Comparison of ENCODE assay signal across 8 cellular contexts in genomic region chr12:1661553-1662335, GRCh38. TPM values are rescaled to one million over a fixed set of nuclear protein-coding genes. Genes with fewer than 3 reads are reported as not detected.
DNase-seq lines count a peak whose midpoint lies in the region; ATAC-seq and TF ChIP-seq lines count a peak whose summit lies in the region.

No MANE protein-coding gene starts in this region.

- peak; percentile 64 for TF ChIP-seq POLR2A in prostate gland (IDR thresholded peaks at IDR 0.05)

- TF ChIP-seq CTCF in prostate gland (IDR thresholded peaks at IDR 0.05) (no peak), upper lobe of right lung (IDR thresholded peaks at IDR 0.05) (no peak)

- H3K27me3 ChIP-seq in prostate gland (replicated peaks; ENCODE audit: insufficient read depth) (no peaks in the 10 kb centered on the region), upper lobe of right lung (no peaks in the 10 kb centered on the region)

- H3K9me3 ChIP-seq in prostate gland, result no peaks in the 10 kb centered on the region
- no peaks in the 10 kb centered on the region for H3K9me3 ChIP-seq in upper lobe of right lung

- H3K36me3 ChIP-seq in prostate gland, result no peaks in the 10 kb centered on the region
- no peaks in the 10 kb centered on the region for H3K36me3 ChIP-seq in upper lobe of right lung

- H3K4me1 ChIP-seq in prostate gland (replicated peaks) (no peaks in the 10 kb centered on the region), upper lobe of right lung (peaks cover 33% of the 10 kb centered on the region)

- intact Hi-C loops in left ventricle myocardium superior (cut with micrococcal nuclease) (no loop called here), prostate gland (cut with DNase I) (loop anchor here (2.0 kb wide), 1 partner anchor 129 kb away; no protein-coding TSS in a partner anchor), upper lobe of right lung (cut with DNase I) (no loop called here)

- ATAC-seq in left ventricle myocardium superior (peak; percentile 85), upper lobe of right lung (peak; percentile 92)

- H3K27ac ChIP-seq in prostate gland (peak overlapping the region; percentile 83 to 87), upper lobe of right lung (peak overlapping the region; percentile 90)

- 11% methylated on average over 69 of the region's 69 CpGs for WGBS in prostate gland

- H3K4me3 ChIP-seq in prostate gland (peak overlapping the region; percentile 38 to 45), upper lobe of right lung (peak overlapping the region; percentile 56)

- peak; percentile 96 for DNase-seq in Daoy (ENCODE audit: low read depth)
- peak; percentile 94 for DNase-seq in HCEC 1CT
- DNase-seq in NCI-H1417 (lab: John Stamatoyannopoulos, UW), result peak; percentile 72 to 92 (median 88)
- peak; percentile 80 to 89 (median 85) for DNase-seq in T-helper 1 cell
- peak; percentile 90 for DNase-seq in amniotic stem cell (lab: John Stamatoyannopoulos, UW)
- DNase-seq in left ventricle myocardium superior, result peak; percentile 94
- DNase-seq in prostate gland (ENCODE audit: low spot score), result peak; percentile 82
- peak; percentile 97 for DNase-seq in upper lobe of right lung

RNA-seq across cellular contexts. Expression of gene ADIPOR2, which starts 29.1 kb away (rescaled TPM):
- total RNA-seq in Daoy (2014; rRNA removed; shearing (Covaris generic)), result 29.9 and 30.0 TPM in 2 replicates
- 32.5 TPM for total RNA-seq in left ventricle myocardium superior
- 10 to 100 TPM; 23.7 to 46.2 TPM for total RNA-seq in prostate gland
- total RNA-seq in upper lobe of right lung, result 96.0 TPM

RNA-seq across cellular contexts. Expression of gene WNT5B, which starts 32.7 kb away (rescaled TPM):
- 58.7 and 72.9 TPM in 2 replicates for total RNA-seq in Daoy (2014; rRNA removed; shearing (Covaris generic))
- total RNA-seq in left ventricle myocardium superior, result 2.4 TPM
- 10 to 100 TPM; 34.6 to 65.4 TPM for total RNA-seq in prostate gland
- total RNA-seq in upper lobe of right lung, result 2.3 TPM

Comparison
In these comparisons a context has a peak if more than half of its experiments do, and no peak if none do; other contexts are left out.
1. Peak in every context shown above with its lines: DNase-seq, ATAC-seq, H3K4me3 ChIP-seq and H3K27ac ChIP-seq.
2. RNA of gene WNT5B, which starts 32.7 kb away (total RNA-seq): 34.6 to 65.4 TPM in prostate gland and 58.7 to 72.9 TPM in Daoy; 2.4 TPM in left ventricle myocardium superior (single experiment) and 2.3 TPM in upper lobe of right lung (single experiment); every median in the first group is over 10 times any median in the second.